In genomic region chr22:22506736-22507135, GRCh38 we compare ENCODE assay signal across 1 cellular context.
TF ChIP-seq lines count a peak whose summit lies in the region.

No MANE protein-coding gene starts in this region.

TF ChIP-seq in K562, 482 proteins besides CTCF, POLR2A, EP300 and RAD21 (continued from another document):
- TF ChIP-seq, protein P1, sequence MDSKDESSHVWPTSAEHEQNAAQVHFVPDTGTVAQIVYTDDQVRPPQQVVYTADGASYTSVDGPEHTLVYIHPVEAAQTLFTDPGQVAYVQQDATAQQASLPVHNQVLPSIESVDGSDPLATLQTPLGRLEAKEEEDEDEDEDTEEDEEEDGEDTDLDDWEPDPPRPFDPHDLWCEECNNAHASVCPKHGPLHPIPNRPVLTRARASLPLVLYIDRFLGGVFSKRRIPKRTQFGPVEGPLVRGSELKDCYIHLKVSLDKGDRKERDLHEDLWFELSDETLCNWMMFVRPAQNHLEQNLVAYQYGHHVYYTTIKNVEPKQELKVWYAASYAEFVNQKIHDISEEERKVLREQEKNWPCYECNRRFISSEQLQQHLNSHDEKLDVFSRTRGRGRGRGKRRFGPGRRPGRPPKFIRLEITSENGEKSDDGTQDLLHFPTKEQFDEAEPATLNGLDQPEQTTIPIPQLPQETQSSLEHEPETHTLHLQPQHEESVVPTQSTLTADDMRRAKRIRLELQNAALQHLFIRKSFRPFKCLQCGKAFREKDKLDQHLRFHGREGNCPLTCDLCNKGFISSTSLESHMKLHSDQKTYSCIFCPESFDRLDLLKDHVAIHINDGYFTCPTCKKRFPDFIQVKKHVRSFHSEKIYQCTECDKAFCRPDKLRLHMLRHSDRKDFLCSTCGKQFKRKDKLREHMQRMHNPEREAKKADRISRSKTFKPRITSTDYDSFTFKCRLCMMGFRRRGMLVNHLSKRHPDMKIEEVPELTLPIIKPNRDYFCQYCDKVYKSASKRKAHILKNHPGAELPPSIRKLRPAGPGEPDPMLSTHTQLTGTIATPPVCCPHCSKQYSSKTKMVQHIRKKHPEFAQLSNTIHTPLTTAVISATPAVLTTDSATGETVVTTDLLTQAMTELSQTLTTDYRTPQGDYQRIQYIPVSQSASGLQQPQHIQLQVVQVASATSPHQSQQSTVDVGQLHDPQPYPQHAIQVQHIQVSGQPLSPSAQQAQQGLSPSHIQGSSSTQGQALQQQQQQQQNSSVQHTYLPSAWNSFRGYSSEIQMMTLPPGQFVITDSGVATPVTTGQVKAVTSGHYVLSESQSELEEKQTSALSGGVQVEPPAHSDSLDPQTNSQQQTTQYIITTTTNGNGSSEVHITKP (IDR thresholded peaks at IDR 0.05; ENCODE audit: partially characterized antibody) = no peak
- TF ChIP-seq FOXP1 (CRISPR knock-in tag; IDR thresholded peaks at IDR 0.05) (peak; percentile 68; the same call in 1 of the 2 replicates), CHD4 (IDR thresholded peaks at IDR 0.05; ENCODE audit: insufficient read depth, insufficient replicate concordance, low read depth, low read length, poor library complexity, severe bottlenecking) (no peak), DNMT1 (IDR thresholded peaks at IDR 0.05) (no peak), USF1 (CRISPR knock-in tag; IDR thresholded peaks at IDR 0.05) (peak; percentile 45; the same call in 1 of the 2 replicates), MXI1 (IDR thresholded peaks at IDR 0.05; ENCODE audit: low read depth, low read length) (no peak), KLF1 (tag; IDR thresholded peaks at IDR 0.05) (no peak)
